In the genomic region with DNA sequence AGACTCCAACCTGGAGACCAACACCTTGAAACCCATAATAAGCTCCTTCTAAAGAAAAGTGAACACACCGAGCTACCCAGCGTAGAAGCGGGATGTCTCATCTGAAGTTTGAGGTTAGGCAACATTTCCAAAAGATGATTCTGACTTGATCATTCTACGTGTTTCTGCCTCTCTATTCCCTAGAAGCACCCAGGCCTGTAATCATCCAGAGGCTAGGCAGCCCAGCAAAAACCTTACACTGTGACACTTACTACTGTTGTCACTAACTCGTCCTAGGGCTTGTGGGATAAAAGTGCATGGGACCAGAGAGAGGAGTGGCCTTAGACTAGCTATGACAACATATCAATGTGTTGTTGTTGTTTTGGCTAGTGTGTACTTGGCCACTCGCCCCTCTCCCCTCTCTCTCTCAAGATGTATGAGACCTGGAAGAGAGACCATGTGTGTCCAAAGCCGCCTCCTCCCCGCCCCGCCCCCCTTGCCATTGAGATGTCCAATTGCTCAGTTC, we compare ENCODE assay signal across 8 cellular contexts. TPM values are rescaled to one million over a fixed set of nuclear protein-coding genes. Genes with fewer than 3 reads are reported as not detected.
A peak's percentile ranks its signal among the peaks of the same experiment; 100 is the strongest.
DNase-seq lines count a peak whose midpoint lies in the region; ATAC-seq, FAIRE-seq and TF ChIP-seq lines count a peak whose summit lies in the region.

No MANE protein-coding gene starts in this region.

- H3K27me3 Mint-ChIP-seq in astrocyte (ENCODE audit: low read depth, unreplicated experiment), result peaks cover 4% of the 10 kb centered on the region

- H3K27me3 ChIP-seq in astrocyte (ENCODE audit: insufficient read depth, low read length), result no peaks in the 10 kb centered on the region

- H3K9ac ChIP-seq in astrocyte (ENCODE audit: low read length), result peak overlapping the region; percentile 85

- H3K9me3 ChIP-seq in astrocyte (ENCODE audit: insufficient read depth, low read depth, low read length), result no peaks in the 10 kb centered on the region

- intact Hi-C loops in left colon (cut with DNase I, micrococcal nuclease), result loop anchor here in 1 of 2 donors (5.0 kb wide), 1 partner anchor 57 kb away; no protein-coding TSS in a partner anchor

- FAIRE-seq in astrocyte (lab: Jason Lieb, UNC), result no peak

- peaks cover 7% of the 10 kb centered on the region for H3K36me3 Mint-ChIP-seq in astrocyte (ENCODE audit: low read depth, unreplicated experiment)

- no peak for TF ChIP-seq CTCF in LNCaP clone FGC (IDR thresholded peaks at IDR 0.05; ENCODE audit: control insufficient read depth, extremely low read depth, insufficient read depth)
- TF ChIP-seq CTCF in astrocyte (IDR thresholded peaks at IDR 0.05; ENCODE audit: insufficient read depth, low read depth, low read length), result no peak

- no peak overlapping the region for H3K27ac Mint-ChIP-seq in astrocyte (ENCODE audit: unreplicated experiment)

- peak overlapping the region; percentile 89 for H3K4me3 Mint-ChIP-seq in astrocyte (ENCODE audit: unreplicated experiment)

- peak overlapping the region; percentile 96 for H2AFZ ChIP-seq in astrocyte (ENCODE audit: low read depth, low read length)

- peaks cover 9% of the 10 kb centered on the region for H3K4me1 ChIP-seq in astrocyte (ENCODE audit: insufficient read depth, low read length)

- H3K79me2 ChIP-seq in astrocyte (ENCODE audit: insufficient read depth, low read length), result peaks cover 20% of the 10 kb centered on the region

- peak overlapping the region; percentile 48 for H3K27ac ChIP-seq in astrocyte (ENCODE audit: low read depth, low read length)

- H3K36me3 ChIP-seq in astrocyte (ENCODE audit: insufficient read depth, low read length), result peaks cover 13% of the 10 kb centered on the region

- peak; percentile 18 for ATAC-seq in left colon
- no peak for ATAC-seq in GM19023 (IDR thresholded peaks at IDR 0.05; ENCODE audit: unreplicated experiment)
- no peak for ATAC-seq in HG03175 (IDR thresholded peaks at IDR 0.05; ENCODE audit: unreplicated experiment)
- ATAC-seq in GM18907 (IDR thresholded peaks at IDR 0.05; ENCODE audit: unreplicated experiment), result no peak

- H3K9me3 Mint-ChIP-seq in astrocyte (ENCODE audit: unreplicated experiment), result no peaks in the 10 kb centered on the region

- DNase-seq in EH (ENCODE audit: low read depth) (peak; percentile 4), LNCaP clone FGC (ENCODE audit: low read depth) (no peak), astrocyte (ENCODE audit: low read depth) (no peak), left colon (peak; percentile 68 to 83)
- peak; percentile 45 to 47 for DNase-seq in stimulated activated CD4-positive, alpha-beta T cell treated with anti-CD3 and anti-CD28 coated beads, Interleukin-4, amount 100 ng/mL, for 48 hours (ENCODE audit: low read depth in 2 of 2)

- peaks cover 3% of the 10 kb centered on the region for H3K4me1 Mint-ChIP-seq in astrocyte (ENCODE audit: low read depth, unreplicated experiment)

- H4K20me1 ChIP-seq in astrocyte (ENCODE audit: insufficient read depth, low read length), result peaks cover 5% of the 10 kb centered on the region

- H3K4me3 ChIP-seq in LNCaP clone FGC (ENCODE audit: low read depth, low read length) (peak overlapping the region; percentile 74), astrocyte (ENCODE audit: insufficient read depth, low read depth, low read length) (peak overlapping the region; percentile 89)

- H3K4me2 ChIP-seq in astrocyte (ENCODE audit: low read length), result peak overlapping the region; percentile 91

RNA-seq across cellular contexts. Expression of a gene that starts 1.4 kb away (rescaled TPM):
- total RNA-seq in astrocyte (8.5 and 9.0 TPM in 2 replicates), left colon (1 to 10 TPM; 8.9 to 9.9 TPM)

Comparison
In these comparisons a context has a peak if more than half of its experiments do, and no peak if none do; other contexts are left out.
1. DNase-seq: peak in EH (single experiment), left colon (2 of 2) and stimulated activated CD4-positive, alpha-beta T cell treated with anti-CD3 and anti-CD28 coated beads, Interleukin-4, amount 100 ng/mL, for 48 hours (2 of 2); none in LNCaP clone FGC (single experiment) and astrocyte (single experiment).